31 cellular contexts compared by ENCODE assay signal in the genomic region with DNA sequence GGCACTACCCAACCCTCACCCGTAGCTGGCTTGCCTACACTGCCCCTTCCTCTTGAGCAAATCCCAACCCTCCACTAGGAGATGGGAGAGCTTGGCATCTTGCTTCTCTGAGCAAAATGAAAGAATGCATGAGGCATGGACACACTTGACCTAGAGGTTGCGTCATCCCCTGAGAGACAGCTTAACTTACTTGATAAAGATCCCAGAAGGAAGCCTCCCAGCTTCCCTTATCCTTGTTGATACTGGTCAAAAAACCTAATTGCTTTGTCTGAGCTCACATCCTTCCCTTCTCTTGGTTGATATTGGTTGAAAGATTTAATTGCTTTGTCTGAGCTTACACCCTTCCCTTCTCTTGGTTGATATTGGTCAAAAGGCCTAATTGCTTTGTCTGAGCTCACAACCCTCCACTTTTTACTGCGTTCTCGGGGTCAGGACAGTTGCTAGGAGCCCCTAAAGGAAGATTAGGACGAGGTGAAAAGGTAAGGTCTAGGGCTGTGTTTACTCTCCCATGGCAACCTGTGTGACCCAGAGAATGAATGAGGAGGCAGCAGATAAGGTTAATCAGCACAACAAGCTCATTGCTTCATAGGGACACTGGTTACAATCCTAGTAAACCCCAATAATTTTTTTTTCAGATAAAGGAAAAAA. TPM values are rescaled to one million over a fixed set of nuclear protein-coding genes. Genes with fewer than 3 reads are reported as not detected.
A peak's percentile ranks its signal among the peaks of the same experiment; 100 is the strongest.
DNase-seq lines count a peak whose midpoint lies in the region; ATAC-seq, FAIRE-seq and TF ChIP-seq lines count a peak whose summit lies in the region.
"Had no signal": no experiment of that assay in that cellular context is flagged by ENCODE, and none has a peak within 500 bp of the region (broad histone marks: within the 10 kb centered on the region; RNA-seq: fewer than 3 reads in every experiment).

No MANE protein-coding gene starts in this region.

- H3K9me3 ChIP-seq in right atrium auricular region = peaks cover 0 to 6% of the 10 kb centered on the region in 2 donors
- no peaks in the 10 kb centered on the region for H3K9me3 ChIP-seq in small intestine (ENCODE audit: control insufficient read depth, low read depth)
- H3K9me3 ChIP-seq: esophagus squamous epithelium, left lung, neutrophil had no signal

- peak; percentile 50 to 86 for ATAC-seq in left cardiac atrium
- ATAC-seq in HG03571 (IDR thresholded peaks at IDR 0.05; ENCODE audit: unreplicated experiment) = no peak
- no peak for ATAC-seq in GM18909 (IDR thresholded peaks at IDR 0.05; ENCODE audit: poor library complexity, unreplicated experiment)
- ATAC-seq: activated CD8-positive, alpha-beta T cell treated with anti-CD3 and anti-CD28 coated beads for 36 hours; effector memory CD8-positive, alpha-beta T cell; left lung had no signal

- H3K27ac ChIP-seq in right atrium auricular region (no peak overlapping the region), small intestine (ENCODE audit: low read depth in 1 of 2, low read length in 1 of 2) (no peak overlapping the region)
- H3K27ac ChIP-seq: cardiac muscle cell, esophagus squamous epithelium, left lung, neutrophil, tibial nerve had no signal

- DNase-seq in left cardiac atrium = no peak
- no peak for DNase-seq in right atrium auricular region (ENCODE audit: low spot score)
- DNase-seq in OCI-M1 (lab: John Stamatoyannopoulos, UW) = peak; percentile 84
- peak; percentile 9 for DNase-seq in epithelial cell of esophagus (ENCODE audit: low read depth)
- DNase-seq in small intestine = peak; percentile 60
- DNase-seq in activated naive CD4-positive, alpha-beta T cell treated with anti-CD3 and anti-CD28 coated beads, Interleukin-2, amount 50 U/mL, for 16 hours = no peak
- DNase-seq: activated CD4-positive, CD25-positive, alpha-beta regulatory T cell treated with anti-CD3 and anti-CD28 coated beads, Interleukin-2, amount 50 U/mL, for 72 hours; activated CD8-positive, alpha-beta T cell treated with anti-CD3 and anti-CD28 coated beads for 36 hours; aorta; CD4-positive, CD25-positive, alpha-beta regulatory T cell; cortex of kidney; effector memory CD8-positive, alpha-beta T cell; esophagus squamous epithelium; hippocampal formation; immature natural killer cell; left lung; NCI-H1105; NCI-H187 treated with DMSO at 0.1 percent for 48 hours; NCI-H526 treated with DMSO at 0.1 percent for 48 hours; stimulated activated CD4-positive, alpha-beta T cell treated with anti-CD3 and anti-CD28 coated beads, Interleukin-2, amount 100 ng/mL, for 24 hours; T1000 had no signal

- no peaks in the 10 kb centered on the region for H3K4me1 ChIP-seq in right atrium auricular region
- H3K4me1 ChIP-seq in small intestine (ENCODE audit: control insufficient read depth in 2 of 2, insufficient read depth in 1 of 2, low read depth in 1 of 2, low read length in 1 of 2) = no peaks in the 10 kb centered on the region
- H3K4me1 ChIP-seq: esophagus squamous epithelium, left lung, tibial nerve had no signal

- no peak overlapping the region for H3K4me3 ChIP-seq in right atrium auricular region
- no peak overlapping the region for H3K4me3 ChIP-seq in epithelial cell of esophagus (ENCODE audit: low read length)
- H3K4me3 ChIP-seq in small intestine (ENCODE audit: low read depth in 1 of 2, low read length in 2 of 2) = no peak overlapping the region
- H3K4me3 ChIP-seq: cardiac muscle cell, esophagus squamous epithelium, left lung, tibial nerve had no signal

- TF ChIP-seq CTCF in right atrium auricular region (IDR thresholded peaks at IDR 0.05) (no peak), epithelial cell of esophagus (IDR thresholded peaks at IDR 0.05; ENCODE audit: insufficient read depth, low read depth, low read length, missing control alignments) (no peak)

- no peak for FAIRE-seq in small intestine (lab: Jason Lieb, UNC)
- FAIRE-seq: A204.1, frontal cortex, GM19239 had no signal

- WGBS in small intestine, 3 donors = 35 to 46% (median 41%) methylated on average over 5 of the region's 5 CpGs

- no peaks in the 10 kb centered on the region for H3K27me3 ChIP-seq in right atrium auricular region
- H3K27me3 ChIP-seq in small intestine (ENCODE audit: control insufficient read depth in 2 of 2, insufficient read depth in 2 of 2, low read length in 2 of 2) = no peaks in the 10 kb centered on the region
- H3K27me3 ChIP-seq: cardiac muscle cell, left lung, neutrophil, tibial nerve had no signal

- intact Hi-C loops in left cardiac atrium (cut with DNase I) = no loop called here

- H3K36me3 ChIP-seq in right atrium auricular region (no peaks in the 10 kb centered on the region), small intestine (ENCODE audit: control insufficient read depth in 2 of 2, insufficient read depth in 2 of 2, low read length in 2 of 2) (no peaks in the 10 kb centered on the region)
- H3K36me3 ChIP-seq: cardiac muscle cell, esophagus squamous epithelium, left lung, neutrophil, tibial nerve had no signal

RNA-seq across cellular contexts. Expression of a gene that starts 12.2 kb away (rescaled TPM):
- total RNA-seq in left cardiac atrium = not detected
- total RNA-seq in right atrium auricular region = not detected
- polyA plus RNA-seq in small intestine = not detected
- total RNA-seq: activated CD8-positive, alpha-beta T cell treated with anti-CD3 and anti-CD28 coated beads for 36 hours; aorta; cardiac muscle cell; CD4-positive, CD25-positive, alpha-beta regulatory T cell; esophagus squamous epithelium; frontal cortex; left lung; LHCN-M2; mesenteric fat pad; tibial nerve had no signal
- polyA plus RNA-seq: cardiac muscle cell; CD4-positive, CD25-positive, alpha-beta regulatory T cell; immature natural killer cell had no signal

Comparison
In these comparisons a context has a peak if more than half of its experiments do, and no peak if none do; other contexts are left out.
1. ATAC-seq: peak in left cardiac atrium (2 of 2); none in HG03571 (single experiment) and GM18909 (single experiment).
2. DNase-seq: peak in OCI-M1 (single experiment), epithelial cell of esophagus (single experiment) and small intestine (single experiment); none in left cardiac atrium (single experiment), right atrium auricular region (single experiment) and activated naive CD4-positive, alpha-beta T cell treated with anti-CD3 and anti-CD28 coated beads, Interleukin-2, amount 50 U/mL, for 16 hours (single experiment).